ENCODE assay signal across 17 cellular contexts in the genomic region with DNA sequence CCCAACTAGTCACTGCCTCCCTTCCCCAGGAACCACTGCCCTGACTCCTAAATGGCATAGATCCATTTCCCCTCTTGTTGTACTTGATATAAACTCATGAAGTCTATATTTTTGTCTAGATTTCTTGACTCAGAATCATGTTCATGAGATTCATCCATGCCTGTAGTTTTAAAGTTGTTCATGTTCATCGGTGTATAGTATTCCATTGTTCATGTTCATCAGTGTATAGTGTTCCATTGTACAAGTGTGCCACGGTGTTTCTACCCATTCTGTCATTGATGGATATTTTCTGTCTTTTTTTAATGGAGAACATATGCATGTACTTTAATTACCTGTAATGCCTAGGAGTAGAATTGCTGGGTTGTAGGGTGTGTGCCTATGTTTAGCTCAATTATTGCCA.
A peak's percentile ranks its signal among the peaks of the same experiment; 100 is the strongest.
DNase-seq lines count a peak whose midpoint lies in the region; ATAC-seq, FAIRE-seq and TF ChIP-seq lines count a peak whose summit lies in the region.
"Had no signal": no experiment of that assay in that cellular context is flagged by ENCODE, and none has a peak within 500 bp of the region (broad histone marks: within the 10 kb centered on the region; RNA-seq: fewer than 3 reads in every experiment).

No MANE protein-coding gene starts in this region.

- TF ChIP-seq CTCF in glutamatergic neuron (IDR thresholded peaks at IDR 0.05; ENCODE audit: partially characterized antibody, unreplicated experiment), result no peak

- H3K9me3 Mint-ChIP-seq in activated naive CD4-positive, alpha-beta T cell treated with anti-CD3 and anti-CD28 coated beads, Interleukin-2, amount 50 U/mL, for 24 hours, result no peaks in the 10 kb centered on the region
- H3K9me3 Mint-ChIP-seq in glutamatergic neuron (ENCODE audit: unreplicated experiment), result peaks cover 6% of the 10 kb centered on the region
- H3K9me3 Mint-ChIP-seq: CD8-positive, alpha-beta T cell had no signal

- ATAC-seq in HG03442 (IDR thresholded peaks at IDR 0.05; ENCODE audit: unreplicated experiment), result no peak
- ATAC-seq: CD8-positive, alpha-beta T cell had no signal

- H3K36me3 Mint-ChIP-seq in activated naive CD4-positive, alpha-beta T cell treated with anti-CD3 and anti-CD28 coated beads, Interleukin-2, amount 50 U/mL, for 24 hours, result no peaks in the 10 kb centered on the region
- H3K36me3 Mint-ChIP-seq in glutamatergic neuron (ENCODE audit: unreplicated experiment), result no peaks in the 10 kb centered on the region
- H3K36me3 Mint-ChIP-seq: CD4-positive, CD25-positive, alpha-beta regulatory T cell; CD8-positive, alpha-beta T cell had no signal

- H3K4me3 Mint-ChIP-seq in activated naive CD4-positive, alpha-beta T cell treated with anti-CD3 and anti-CD28 coated beads, Interleukin-2, amount 50 U/mL, for 24 hours, result no peak overlapping the region
- H3K4me3 Mint-ChIP-seq in glutamatergic neuron (ENCODE audit: unreplicated experiment), result no peak overlapping the region
- H3K4me3 Mint-ChIP-seq: B cell; CD4-positive, CD25-positive, alpha-beta regulatory T cell; CD8-positive, alpha-beta T cell had no signal

- peak overlapping the region; percentile 84 for H3K27ac Mint-ChIP-seq in activated naive CD4-positive, alpha-beta T cell treated with anti-CD3 and anti-CD28 coated beads, Interleukin-2, amount 50 U/mL, for 24 hours
- H3K27ac Mint-ChIP-seq in glutamatergic neuron (ENCODE audit: unreplicated experiment), result peak overlapping the region; percentile 62
- H3K27ac Mint-ChIP-seq: B cell; CD4-positive, CD25-positive, alpha-beta regulatory T cell; CD8-positive, alpha-beta T cell had no signal

- no peaks in the 10 kb centered on the region for H3K4me1 Mint-ChIP-seq in activated naive CD4-positive, alpha-beta T cell treated with anti-CD3 and anti-CD28 coated beads, Interleukin-2, amount 50 U/mL, for 24 hours
- peaks cover 11% of the 10 kb centered on the region for H3K4me1 Mint-ChIP-seq in glutamatergic neuron (ENCODE audit: low read depth, unreplicated experiment)
- H3K4me1 Mint-ChIP-seq: B cell; CD4-positive, CD25-positive, alpha-beta regulatory T cell had no signal

- no peak for DNase-seq in activated naive CD4-positive, alpha-beta T cell treated with Interleukin-2 at 50 U/mL for 16 hours
- no peak for DNase-seq in glutamatergic neuron
- no peak for DNase-seq in urothelium cell line (ENCODE audit: low spot score)
- DNase-seq in ecto neural progenitor cell (ENCODE audit: low spot score), result no peak
- DNase-seq: Caco-2; CD4-positive, CD25-positive, alpha-beta regulatory T cell; CD8-positive, alpha-beta T cell; DND-41; GOT3; H7; HCEC 1CT had no signal

- peaks cover 4% of the 10 kb centered on the region for H3K27me3 Mint-ChIP-seq in activated naive CD4-positive, alpha-beta T cell treated with anti-CD3 and anti-CD28 coated beads, Interleukin-2, amount 50 U/mL, for 24 hours
- peaks cover 7% of the 10 kb centered on the region for H3K27me3 Mint-ChIP-seq in glutamatergic neuron (ENCODE audit: unreplicated experiment)
- H3K27me3 Mint-ChIP-seq: CD4-positive, CD25-positive, alpha-beta regulatory T cell had no signal

- peak; percentile 56 for FAIRE-seq in urothelium cell line (lab: Jason Lieb, UNC)
- FAIRE-seq: A204.1, G401.6, GM12892 had no signal
